Comparison of ENCODE assay signal across 22 cellular contexts in genomic region chr14:94313991-94314655, GRCh38. TPM values are rescaled to one million over a fixed set of nuclear protein-coding genes. Genes with fewer than 3 reads are reported as not detected.
A peak's percentile ranks its signal among the peaks of the same experiment; 100 is the strongest.
DNase-seq lines count a peak whose midpoint lies in the region; ATAC-seq, FAIRE-seq and TF ChIP-seq lines count a peak whose summit lies in the region.
"Had no signal": no experiment of that assay in that cellular context is flagged by ENCODE, and none has a peak within 500 bp of the region (broad histone marks: within the 10 kb centered on the region; RNA-seq: fewer than 3 reads in every experiment).

No MANE protein-coding gene starts in this region.

- TF ChIP-seq RAD21 in IMR-90 (IDR thresholded peaks at IDR 0.05; ENCODE audit: low read length): no peak

- no peak overlapping the region for H2BK5ac ChIP-seq in IMR-90 (ENCODE audit: low read depth, low read length, poor library complexity, severe bottlenecking)

- no peak overlapping the region for H3K18ac ChIP-seq in IMR-90 (ENCODE audit: low read depth, low read length)

- no peak overlapping the region for H3K14ac ChIP-seq in IMR-90 (replicated peaks; ENCODE audit: low read depth, low read length)

- no peak overlapping the region for H3K4me3 ChIP-seq in IMR-90 (ENCODE audit: insufficient read depth, low read depth, low read length)
- no peak overlapping the region for H3K4me3 ChIP-seq in effector memory CD4-positive, alpha-beta T cell (ENCODE audit: insufficient read depth, low read depth, low read length, poor library complexity, severe bottlenecking)
- H3K4me3 ChIP-seq: ascending aorta, upper lobe of left lung had no signal

- 52% methylated on average over 5 of the region's 8 CpGs; no CpG with 5 or more reads in 1 of the 2 experiments for WGBS in IMR-90 (ENCODE audit: extremely low coverage in 2 of 2, insufficient read length in 1 of 2), 2 experiments

- POLR2A ChIA-PET in IMR-90 (lab: Charles Lee; ENCODE audit: unreplicated experiment): no interaction called here

- no peak for TF ChIP-seq CTCF in IMR-90 (conservative IDR thresholded peaks at IDR 0.05; ENCODE audit: low read depth, low read length)

- H3K27me3 ChIP-seq in IMR-90 (ENCODE audit: control insufficient read depth, insufficient read depth, low read length): no peaks in the 10 kb centered on the region
- H3K27me3 ChIP-seq in effector memory CD4-positive, alpha-beta T cell (replicated peaks; ENCODE audit: control insufficient read depth, insufficient read depth, low read length, poor library complexity, severe bottlenecking): no peaks in the 10 kb centered on the region
- H3K27me3 ChIP-seq: ascending aorta, upper lobe of left lung had no signal

- no peaks in the 10 kb centered on the region; the same call in 1 of the 2 replicates for H3K9me3 ChIP-seq in IMR-90 (ENCODE audit: control insufficient read depth, insufficient read depth, low read length)
- no peaks in the 10 kb centered on the region for H3K9me3 ChIP-seq in effector memory CD4-positive, alpha-beta T cell (ENCODE audit: control insufficient read depth, low read length)
- H3K9me3 ChIP-seq: ascending aorta, upper lobe of left lung had no signal

- H2BK15ac ChIP-seq in IMR-90 (ENCODE audit: low read depth, low read length): no peak overlapping the region

- intact Hi-C loops in IMR-90 (cut with micrococcal nuclease): no loop called here
- intact Hi-C loops in posterior vena cava (cut with DNase I): no loop called here

- no peak overlapping the region for H2AFZ ChIP-seq in IMR-90 (replicated peaks; ENCODE audit: low read length, poor library complexity)

- no peak overlapping the region for H3K56ac ChIP-seq in IMR-90 (ENCODE audit: extremely low read depth, insufficient read depth, low read length)

- H3K9me1 ChIP-seq in IMR-90 (ENCODE audit: insufficient read depth, low read length): no peaks in the 10 kb centered on the region

- CTCF ChIA-PET in IMR-90 (lab: Yijun Ruan, JAX): no interaction called here

- H2AK9ac ChIP-seq in IMR-90 (replicated peaks; ENCODE audit: low read depth, low read length, poor library complexity): peak overlapping the region; percentile 45

- no peak overlapping the region for H4K8ac ChIP-seq in IMR-90 (ENCODE audit: low read depth in 2 of 2, low read length in 2 of 2)

- no peak for FAIRE-seq in frontal cortex (lab: Jason Lieb, UNC)
- FAIRE-seq: endothelial cell of umbilical vein had no signal

- no peak overlapping the region for H4K91ac ChIP-seq in IMR-90 (ENCODE audit: insufficient read depth, low read depth, low read length)

- no peak overlapping the region for H4K5ac ChIP-seq in IMR-90 (ENCODE audit: low read depth, low read length)

- no peaks in the 10 kb centered on the region for H3K36me3 ChIP-seq in IMR-90 (ENCODE audit: control insufficient read depth, insufficient read depth, low read length)
- no peaks in the 10 kb centered on the region for H3K36me3 ChIP-seq in effector memory CD4-positive, alpha-beta T cell (ENCODE audit: control insufficient read depth, insufficient read depth, low read length)
- H3K36me3 ChIP-seq: ascending aorta, upper lobe of left lung had no signal

- no peaks in the 10 kb centered on the region for H4K20me1 ChIP-seq in IMR-90 (ENCODE audit: insufficient read depth, low read length)

- no peak overlapping the region for H3K23ac ChIP-seq in IMR-90 (ENCODE audit: low read depth, low read length)

- H2AK5ac ChIP-seq in IMR-90 (ENCODE audit: low read depth, low read length): no peak overlapping the region

- H2BK20ac ChIP-seq in IMR-90 (ENCODE audit: low read depth, low read length): no peak overlapping the region

- no peak overlapping the region for H2BK120ac ChIP-seq in IMR-90 (ENCODE audit: low read depth, low read length)

- dilution Hi-C loops in IMR-90 (cut with HindIII; ENCODE audit: low sequenced_read_pairs, unreplicated experiment): no loop called here

- peak; percentile 27 for DNase-seq in IMR-90
- peak; percentile 49 for DNase-seq in astrocyte of the hippocampus (ENCODE audit: low read depth, low spot score)
- peak; percentile 43 for DNase-seq in fibroblast of peridontal ligament (ENCODE audit: extremely low read depth)
- peak; percentile 78 for DNase-seq in posterior vena cava (ENCODE audit: low spot score)
- DNase-seq in frontal cortex (ENCODE audit: low spot score in 2 of 2): no peak
- DNase-seq in effector memory CD4-positive, alpha-beta T cell: no peak
- no peak for DNase-seq in substantia nigra (lab: John Stamatoyannopoulos, UW)
- DNase-seq: activated CD4-positive, alpha-beta memory T cell treated with anti-CD3 and anti-CD28 coated beads for 36 hours; activated naive CD4-positive, alpha-beta T cell treated with anti-CD3 and anti-CD28 coated beads for 36 hours; activated T-cell treated with anti-CD3 and anti-CD28 coated beads, Interleukin-2, amount 50 U/mL, for 1 hour; DND-41; head of caudate nucleus; NCI-H1105; NCI-H510A; stimulated activated naive CD8-positive, alpha-beta T cell treated with anti-CD3 and anti-CD28 coated beads, Interleukin-15, amount 100 ng/mL, for 72 hours; T-cell; upper lobe of left lung had no signal

- no peak overlapping the region for H3K27ac ChIP-seq in IMR-90 (ENCODE audit: insufficient read depth, low read length)
- H3K27ac ChIP-seq in effector memory CD4-positive, alpha-beta T cell (ENCODE audit: insufficient read depth, low read length, poor library complexity, severe bottlenecking): no peak overlapping the region
- no peak overlapping the region for H3K27ac ChIP-seq in substantia nigra (ENCODE audit: low read depth, low read length, poor library complexity, severe bottlenecking)
- H3K27ac ChIP-seq: ascending aorta, upper lobe of left lung had no signal

- H3K9ac ChIP-seq in IMR-90 (ENCODE audit: low read depth, low read length): no peak overlapping the region

- ATAC-seq in IMR-90 (ENCODE audit: low read depth) (no peak), GM19351 (IDR thresholded peaks at IDR 0.05; ENCODE audit: unreplicated experiment) (no peak)
- ATAC-seq: stimulated activated naive CD8-positive, alpha-beta T cell treated with anti-CD3 and anti-CD28 coated beads, Interleukin-15, amount 100 ng/mL, for 72 hours; T-cell had no signal

- no peaks in the 10 kb centered on the region for H3K4me1 ChIP-seq in IMR-90 (ENCODE audit: control insufficient read depth, insufficient read depth, low read length)
- no peaks in the 10 kb centered on the region for H3K4me1 ChIP-seq in effector memory CD4-positive, alpha-beta T cell (ENCODE audit: control insufficient read depth, insufficient read depth, low read length, poor library complexity, severe bottlenecking)
- H3K4me1 ChIP-seq: ascending aorta, upper lobe of left lung had no signal

- H3K4me2 ChIP-seq in IMR-90 (ENCODE audit: low read depth, low read length): no peak overlapping the region

- BruUV-seq in IMR-90 (replicated peaks; lab: Mats Ljungman, UMichigan): no TSS peak

- TF ChIP-seq POLR2A in IMR-90 (IDR thresholded peaks at IDR 0.05; ENCODE audit: low read depth, low read length): no peak

- no peak overlapping the region for H3K4ac ChIP-seq in IMR-90 (ENCODE audit: low read depth, low read length)

- no peaks in the 10 kb centered on the region for H3K79me1 ChIP-seq in IMR-90 (ENCODE audit: low read depth in 1 of 2, low read length in 2 of 2)

- in situ Hi-C loops in IMR-90 (cut with MboI; ENCODE audit: low sequenced_read_pairs): no loop called here

TF ChIP-seq in IMR-90, 13 proteins besides CTCF, POLR2A, EP300 and RAD21 (continues in another document):
- no peak for TF ChIP-seq SMC3 (IDR thresholded peaks at IDR 0.05; ENCODE audit: low read depth, low read length)
- TF ChIP-seq, protein P1, sequence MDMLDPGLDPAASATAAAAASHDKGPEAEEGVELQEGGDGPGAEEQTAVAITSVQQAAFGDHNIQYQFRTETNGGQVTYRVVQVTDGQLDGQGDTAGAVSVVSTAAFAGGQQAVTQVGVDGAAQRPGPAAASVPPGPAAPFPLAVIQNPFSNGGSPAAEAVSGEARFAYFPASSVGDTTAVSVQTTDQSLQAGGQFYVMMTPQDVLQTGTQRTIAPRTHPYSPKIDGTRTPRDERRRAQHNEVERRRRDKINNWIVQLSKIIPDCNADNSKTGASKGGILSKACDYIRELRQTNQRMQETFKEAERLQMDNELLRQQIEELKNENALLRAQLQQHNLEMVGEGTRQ (IDR thresholded peaks at IDR 0.05; ENCODE audit: low read depth, low read length): no peak
- no peak for TF ChIP-seq BHLHE40 (IDR thresholded peaks at IDR 0.05; ENCODE audit: low read depth, low read length)
- TF ChIP-seq RFX5 (IDR thresholded peaks at IDR 0.05; ENCODE audit: low read depth, low read length): no peak
- TF ChIP-seq MAZ (IDR thresholded peaks at IDR 0.05; ENCODE audit: borderline replicate concordance, low read depth, low read length): no peak
- no peak for TF ChIP-seq RCOR1 (IDR thresholded peaks at IDR 0.05; ENCODE audit: insufficient replicate concordance, low read length)
- TF ChIP-seq FOS (IDR thresholded peaks at IDR 0.05; ENCODE audit: low read depth, low read length): no peak
- no peak for TF ChIP-seq CHD1 (IDR thresholded peaks at IDR 0.05; ENCODE audit: low read depth, low read length)
- TF ChIP-seq NFE2L2 (IDR thresholded peaks at IDR 0.05; ENCODE audit: low read depth, low read length): no peak
- no peak for TF ChIP-seq MAFK (IDR thresholded peaks at IDR 0.05; ENCODE audit: low read depth, low read length)
- no peak for TF ChIP-seq MXI1 (IDR thresholded peaks at IDR 0.05; ENCODE audit: borderline replicate concordance, low read depth, low read length)

RNA-seq across cellular contexts. Expression of gene SERPINA6, which starts 9.0 kb away (rescaled TPM):
- total RNA-seq in IMR-90 (2012; rRNA removed) (not detected in 2 replicates), posterior vena cava (not detected), frontal cortex (not detected)
- not detected in 2 replicates for polyA plus RNA-seq in IMR-90 (2012; rRNA removed)
- polyA plus RNA-seq in IMR-90 (2012; cell fraction: cytosol; rRNA removed): not detected in 2 replicates
- not detected in 2 replicates for polyA plus RNA-seq in IMR-90 (2012; cell fraction: nucleus; rRNA removed; ENCODE audit: low replicate concordance)
- total RNA-seq: activated CD4-positive, alpha-beta memory T cell treated with anti-CD3 and anti-CD28 coated beads for 36 hours; activated naive CD4-positive, alpha-beta T cell treated with anti-CD3 and anti-CD28 coated beads for 36 hours; ascending aorta; endothelial cell of umbilical vein; lower leg skin; T-cell had no signal
- polyA plus RNA-seq: endothelial cell of umbilical vein had no signal

RNA-seq across cellular contexts. Expression of gene SERPINA10, which starts 21.1 kb away (rescaled TPM):
- total RNA-seq in IMR-90 (2012; rRNA removed) (not detected in 2 replicates), posterior vena cava (not detected), frontal cortex (not detected)
- not detected in 2 replicates for polyA plus RNA-seq in IMR-90 (2012; rRNA removed)
- not detected in 2 replicates for polyA plus RNA-seq in IMR-90 (2012; cell fraction: cytosol; rRNA removed)
- polyA plus RNA-seq in IMR-90 (2012; cell fraction: nucleus; rRNA removed; ENCODE audit: low replicate concordance): not detected in 2 replicates
- total RNA-seq: activated CD4-positive, alpha-beta memory T cell treated with anti-CD3 and anti-CD28 coated beads for 36 hours; activated naive CD4-positive, alpha-beta T cell treated with anti-CD3 and anti-CD28 coated beads for 36 hours; ascending aorta; endothelial cell of umbilical vein; lower leg skin; omental fat pad had no signal
- polyA plus RNA-seq: endothelial cell of umbilical vein had no signal

RNA-seq across cellular contexts. Expression of gene SERPINA2, which starts 52.4 kb away (rescaled TPM):
- total RNA-seq in IMR-90 (2012; rRNA removed): not detected in 2 replicates
- not detected in 2 replicates for polyA plus RNA-seq in IMR-90 (2012; rRNA removed)
- not detected in 2 replicates for polyA plus RNA-seq in IMR-90 (2012; cell fraction: cytosol; rRNA removed)
- not detected in 2 replicates for polyA plus RNA-seq in IMR-90 (2012; cell fraction: nucleus; rRNA removed; ENCODE audit: low replicate concordance)
- not detected for total RNA-seq in posterior vena cava
- not detected for total RNA-seq in frontal cortex
- total RNA-seq: activated CD4-positive, alpha-beta memory T cell treated with anti-CD3 and anti-CD28 coated beads for 36 hours; activated naive CD4-positive, alpha-beta T cell treated with anti-CD3 and anti-CD28 coated beads for 36 hours; ascending aorta; endothelial cell of umbilical vein; lower leg skin; omental fat pad; T-cell; upper lobe of left lung had no signal
- polyA plus RNA-seq: endothelial cell of umbilical vein had no signal

Comparison
In these comparisons a context has a peak if more than half of its experiments do, and no peak if none do; other contexts are left out.
1. DNase-seq: peak in IMR-90 (single experiment), astrocyte of the hippocampus (single experiment), fibroblast of peridontal ligament (single experiment) and posterior vena cava (single experiment); none in frontal cortex (0 of 2), effector memory CD4-positive, alpha-beta T cell (0 of 3) and substantia nigra (0 of 49).